17 cellular contexts compared by ENCODE assay signal in the genomic region with DNA sequence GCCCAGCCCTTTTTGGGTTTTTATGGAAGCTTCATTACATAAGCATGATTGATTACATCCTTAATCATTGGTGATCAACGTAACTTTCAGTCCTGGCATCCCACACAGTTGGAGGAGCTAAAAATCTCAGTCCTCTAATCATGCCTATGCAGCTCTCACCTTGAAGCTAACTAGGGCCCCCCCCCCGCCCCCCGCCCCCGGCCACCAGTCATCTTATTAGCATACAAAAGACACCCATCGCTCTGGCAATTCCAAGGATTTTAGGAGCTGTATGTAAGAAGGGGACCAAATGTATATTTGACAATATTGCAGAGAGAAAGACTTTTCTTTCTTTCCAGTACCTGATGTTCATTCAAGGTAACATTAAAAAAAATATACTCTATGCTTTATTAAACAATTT. TPM values are rescaled to one million over a fixed set of nuclear protein-coding genes. Genes with fewer than 3 reads are reported as not detected.
A peak's percentile ranks its signal among the peaks of the same experiment; 100 is the strongest.
DNase-seq lines count a peak whose midpoint lies in the region; ATAC-seq and TF ChIP-seq lines count a peak whose summit lies in the region.
"Had no signal": no experiment of that assay in that cellular context is flagged by ENCODE, and none has a peak within 500 bp of the region (broad histone marks: within the 10 kb centered on the region; RNA-seq: fewer than 3 reads in every experiment).

No MANE protein-coding gene starts in this region.

- TF ChIP-seq CTCF in AG10803 (conservative IDR thresholded peaks at IDR 0.05; ENCODE audit: low read length): no peak

- no peaks in the 10 kb centered on the region for H3K36me3 ChIP-seq in H7 (replicated peaks; ENCODE audit: control insufficient read depth, insufficient read depth, low read length)

- H3K27me3 ChIP-seq in H7 (ENCODE audit: control insufficient read depth, insufficient read depth, low read length): no peaks in the 10 kb centered on the region; the same call in 1 of the 2 replicates
- H3K27me3 ChIP-seq: BLaER1 treated with 17β-estradiol and CSF1 and Interleukin-3, amounts not matched to agents 10 nM and 100 nM had no signal

- DNase-seq in AG10803 (ENCODE audit: low read depth) (peak; percentile 12), H7 (peak; percentile 49), iPS-NIHi7 (ENCODE audit: extremely low spot score) (peak; percentile 33), ecto neural progenitor cell (ENCODE audit: low spot score) (no peak), NCI-H1930 (lab: John Stamatoyannopoulos, UW) (no peak), sciatic nerve (ENCODE audit: low spot score) (no peak)
- DNase-seq in activated CD4-positive, alpha-beta memory T cell treated with anti-CD3 and anti-CD28 coated beads, Interleukin-2, amount 10 ng/mL, durations not matched to agents 7 days and 5 days: no peak
- DNase-seq: 8988T; Caco-2; CD4-positive, CD25-positive, alpha-beta regulatory T cell; CD8-positive, alpha-beta memory T cell; HFFc6 had no signal

- H3K4me3 Mint-ChIP-seq in activated T-helper 17 cell treated with anti-CD3 and anti-CD28 coated beads, Interleukin-2, amount 50 U/mL, for 72 hours: peak overlapping the region; percentile 33
- no peak overlapping the region for H3K4me3 Mint-ChIP-seq in activated CD4-positive, alpha-beta memory T cell treated with anti-CD3 and anti-CD28 coated beads, Interleukin-2, amount 10 ng/mL, durations not matched to agents 7 days and 5 days
- H3K4me3 Mint-ChIP-seq: B cell; CD4-positive, CD25-positive, alpha-beta regulatory T cell; CD8-positive, alpha-beta memory T cell; HFFc6 had no signal

- ATAC-seq in activated T-helper 17 cell treated with anti-CD3 and anti-CD28 coated beads, Interleukin-2, amount 50 U/mL, for 72 hours (replicated peaks): no peak
- no peak for ATAC-seq in sciatic nerve
- ATAC-seq: HCT116 had no signal

- H3K4me3 ChIP-seq in AG10803 (ENCODE audit: low read length): no peak overlapping the region
- no peak overlapping the region for H3K4me3 ChIP-seq in H7 (ENCODE audit: insufficient read depth, low read depth, low read length)
- H3K4me3 ChIP-seq: BLaER1 treated with 17β-estradiol and CSF1 and Interleukin-3, amounts not matched to agents 10 nM and 100 nM; GM23248 had no signal

- intact Hi-C loops in sciatic nerve (cut with DNase I): no loop called here

- H3K27me3 Mint-ChIP-seq in activated T-helper 17 cell treated with anti-CD3 and anti-CD28 coated beads, Interleukin-2, amount 50 U/mL, for 72 hours: peaks cover 35% of the 10 kb centered on the region
- H3K27me3 Mint-ChIP-seq in activated CD4-positive, alpha-beta memory T cell treated with anti-CD3 and anti-CD28 coated beads, Interleukin-2, amount 10 ng/mL, durations not matched to agents 7 days and 5 days: peaks cover 38% of the 10 kb centered on the region

- H3K4me1 Mint-ChIP-seq in activated T-helper 17 cell treated with anti-CD3 and anti-CD28 coated beads, Interleukin-2, amount 50 U/mL, for 72 hours: peaks cover 5% of the 10 kb centered on the region
- H3K4me1 Mint-ChIP-seq in activated CD4-positive, alpha-beta memory T cell treated with anti-CD3 and anti-CD28 coated beads, Interleukin-2, amount 10 ng/mL, durations not matched to agents 7 days and 5 days: no peaks in the 10 kb centered on the region
- H3K4me1 Mint-ChIP-seq: B cell; CD4-positive, CD25-positive, alpha-beta regulatory T cell; CD8-positive, alpha-beta memory T cell had no signal

- POLR2A ChIA-PET in activated CD4-positive, alpha-beta memory T cell treated with anti-CD3 and anti-CD28 coated beads, Interleukin-2, amount 10 ng/mL, durations not matched to agents 7 days and 5 days (lab: Charles Lee): no interaction called here

- H3K36me3 Mint-ChIP-seq in activated T-helper 17 cell treated with anti-CD3 and anti-CD28 coated beads, Interleukin-2, amount 50 U/mL, for 72 hours (ENCODE audit: low read depth): no peaks in the 10 kb centered on the region
- H3K36me3 Mint-ChIP-seq in activated CD4-positive, alpha-beta memory T cell treated with anti-CD3 and anti-CD28 coated beads, Interleukin-2, amount 10 ng/mL, durations not matched to agents 7 days and 5 days (ENCODE audit: low read depth): no peaks in the 10 kb centered on the region
- H3K36me3 Mint-ChIP-seq: CD4-positive, CD25-positive, alpha-beta regulatory T cell; CD8-positive, alpha-beta memory T cell had no signal

- H3K27ac Mint-ChIP-seq in activated T-helper 17 cell treated with anti-CD3 and anti-CD28 coated beads, Interleukin-2, amount 50 U/mL, for 72 hours: no peak overlapping the region
- no peak overlapping the region for H3K27ac Mint-ChIP-seq in activated CD4-positive, alpha-beta memory T cell treated with anti-CD3 and anti-CD28 coated beads, Interleukin-2, amount 10 ng/mL, durations not matched to agents 7 days and 5 days
- H3K27ac Mint-ChIP-seq: B cell; CD4-positive, CD25-positive, alpha-beta regulatory T cell; HFFc6 had no signal

- no peaks in the 10 kb centered on the region for H3K9me3 Mint-ChIP-seq in activated T-helper 17 cell treated with anti-CD3 and anti-CD28 coated beads, Interleukin-2, amount 50 U/mL, for 72 hours
- H3K9me3 Mint-ChIP-seq in activated CD4-positive, alpha-beta memory T cell treated with anti-CD3 and anti-CD28 coated beads, Interleukin-2, amount 10 ng/mL, durations not matched to agents 7 days and 5 days: no peaks in the 10 kb centered on the region
- H3K9me3 Mint-ChIP-seq: CD4-positive, CD25-positive, alpha-beta regulatory T cell; HFFc6 had no signal

- CTCF ChIA-PET in activated CD4-positive, alpha-beta memory T cell treated with anti-CD3 and anti-CD28 coated beads, Interleukin-2, amount 10 ng/mL, durations not matched to agents 7 days and 5 days (lab: Charles Lee): no interaction called here

RNA-seq across cellular contexts. Expression of gene ENC1, which starts 19.0 kb away (rescaled TPM):
- total RNA-seq in H7 (2014; rRNA removed; shearing (Covaris generic)): 31.9 and 51.5 TPM in 2 replicates
- total RNA-seq in activated T-helper 17 cell treated with anti-CD3 and anti-CD28 coated beads, Interleukin-2, amount 50 U/mL, for 72 hours: under 1 TPM; 0.42 to 0.89 TPM
- total RNA-seq in activated CD4-positive, alpha-beta memory T cell treated with anti-CD3 and anti-CD28 coated beads, Interleukin-2, amount 10 ng/mL, durations not matched to agents 7 days and 5 days: under 1 TPM; 0.43 to 0.73 TPM
- 6.6 TPM for total RNA-seq in sciatic nerve

Comparison
In these comparisons a context has a peak if more than half of its experiments do, and no peak if none do; other contexts are left out.
1. DNase-seq: peak in AG10803 (single experiment), H7 (single experiment) and iPS-NIHi7 (single experiment); none in activated CD4-positive, alpha-beta memory T cell treated with anti-CD3 and anti-CD28 coated beads, Interleukin-2, amount 10 ng/mL, durations not matched to agents 7 days and 5 days (single experiment), ecto neural progenitor cell (single experiment), NCI-H1930 (0 of 2) and sciatic nerve (single experiment).